Comparison of ENCODE assay signal across 13 cellular contexts in genomic region chr5:77168884-77169254, GRCh38. TPM values are rescaled to one million over a fixed set of nuclear protein-coding genes. Genes with fewer than 3 reads are reported as not detected.
A peak's percentile ranks its signal among the peaks of the same experiment; 100 is the strongest.
DNase-seq lines count a peak whose midpoint lies in the region; ATAC-seq and TF ChIP-seq lines count a peak whose summit lies in the region.
"Had no signal": no experiment of that assay in that cellular context is flagged by ENCODE, and none has a peak within 500 bp of the region (broad histone marks: within the 10 kb centered on the region; RNA-seq: fewer than 3 reads in every experiment).

No MANE protein-coding gene starts in this region.

- POLR2A ChIA-PET in HEK293 (lab: Yijun Ruan, JAX), result interaction anchor here (0.7 kb wide), 1 partner anchor 323 kb away, joined by 3 read pairs; no protein-coding TSS in a partner anchor

- no peaks in the 10 kb centered on the region for H3K9me3 ChIP-seq in HEK293 (ENCODE audit: control insufficient read depth, insufficient read depth, low read depth, low read length)
- no peaks in the 10 kb centered on the region for H3K9me3 ChIP-seq in left lung
- H3K9me3 ChIP-seq: heart right ventricle had no signal

- DNase-seq in A172 (ENCODE audit: low spot score), result peak; percentile 27
- peak; percentile 10 for DNase-seq in amniotic epithelial cell (ENCODE audit: low read depth)
- DNase-seq in left lung, result no peak
- DNase-seq in T-helper 9 cell, result no peak
- no peak for DNase-seq in AG08395 (ENCODE audit: low spot score)
- DNase-seq in GDM1 (lab: John Stamatoyannopoulos, UW), result no peak
- DNase-seq: naive B cell, NCI-H1436 treated with DMSO at 0.1 percent for 48 hours, T-helper 17 cell had no signal

- H3K27ac ChIP-seq in HEK293 (ENCODE audit: extremely low read depth, low read depth, low read length) (0 out of 2 replicates have a peak overlapping the region, but pooled peaks have one; percentile 38), left lung (no peak overlapping the region)
- H3K27ac ChIP-seq: cardiac muscle cell had no signal

- H3K4me3 ChIP-seq in HEK293 (ENCODE audit: low read depth, low read length) (no peak overlapping the region), left lung (no peak overlapping the region)
- H3K4me3 ChIP-seq: cardiac muscle cell, heart right ventricle had no signal

- H3K36me3 ChIP-seq in HEK293 (ENCODE audit: control insufficient read depth in 2 of 2, insufficient read depth in 1 of 2, low read length in 2 of 2), result no peaks in the 10 kb centered on the region
- no peaks in the 10 kb centered on the region for H3K36me3 ChIP-seq in left lung
- H3K36me3 ChIP-seq: cardiac muscle cell, heart right ventricle had no signal

- H3K4me1 ChIP-seq in HEK293 (ENCODE audit: control insufficient read depth, insufficient read depth, low read length) (peaks cover 10% of the 10 kb centered on the region), left lung (peaks cover 4 to 16% of the 10 kb centered on the region in 2 donors)

- CTCF ChIA-PET in HEK293 (lab: Yijun Ruan, JAX), result interaction anchor here (1.1 to 1.4 kb wide), 3 partner anchors 23 to 49 kb away, joined by 3 to 6 read pairs (median 4); no protein-coding TSS in a partner anchor

- TF ChIP-seq CTCF in HEK293 (tag by site-specific recombination; IDR thresholded peaks at IDR 0.05), result no peak
- TF ChIP-seq CTCF in left lung (IDR thresholded peaks at IDR 0.05), result no peak

- H3K27me3 ChIP-seq in left lung, result no peaks in the 10 kb centered on the region
- H3K27me3 ChIP-seq: cardiac muscle cell had no signal

- intact Hi-C loops in left lung (cut with DNase I), result no loop called here

- ATAC-seq in left lung (peak; percentile 42), GM21723 (IDR thresholded peaks at IDR 0.05; ENCODE audit: unreplicated experiment) (no peak)
- ATAC-seq: T-helper 17 cell had no signal

TF ChIP-seq in HEK293, 187 proteins besides CTCF, POLR2A, EP300 and RAD21 (continues in another document):
- TF ChIP-seq ZNF10 (tag by site-specific recombination; IDR thresholded peaks at IDR 0.05), result no peak
- no peak for TF ChIP-seq PRDM4 (tag by site-specific recombination; IDR thresholded peaks at IDR 0.05)
- TF ChIP-seq ZNF510 (tag by site-specific recombination; IDR thresholded peaks at IDR 0.05; ENCODE audit: insufficient replicate concordance), result peak; percentile 48
- TF ChIP-seq ZNF76 (tag by site-specific recombination; IDR thresholded peaks at IDR 0.05; ENCODE audit: borderline replicate concordance, low read depth), result no peak
- no peak for TF ChIP-seq ZNF529 (tag by site-specific recombination; IDR thresholded peaks at IDR 0.05; ENCODE audit: insufficient replicate concordance)
- no peak for TF ChIP-seq PRDM2 (tag by site-specific recombination; IDR thresholded peaks at IDR 0.05; ENCODE audit: borderline replicate concordance)
- TF ChIP-seq ZFHX2 (tag by site-specific recombination; conservative IDR thresholded peaks at IDR 0.05), result no peak
- no peak for TF ChIP-seq ZNF202 (tag by site-specific recombination; IDR thresholded peaks at IDR 0.05; ENCODE audit: borderline replicate concordance)
- TF ChIP-seq ZEB2 (tag by site-specific recombination; IDR thresholded peaks at IDR 0.05), result no peak
- no peak for TF ChIP-seq ZNF560 (tag by site-specific recombination; IDR thresholded peaks at IDR 0.05; ENCODE audit: borderline replicate concordance)
- no peak for TF ChIP-seq ZNF639 (tag by site-specific recombination; IDR thresholded peaks at IDR 0.05)
- peak; percentile 55 for TF ChIP-seq KLF1 (tag by site-specific recombination; IDR thresholded peaks at IDR 0.05)
- TF ChIP-seq ZNF155 (tag by site-specific recombination; IDR thresholded peaks at IDR 0.05), result no peak
- no peak for TF ChIP-seq ZBTB7A (tag by site-specific recombination; IDR thresholded peaks at IDR 0.05; ENCODE audit: low read depth)
- TF ChIP-seq ZNF426 (tag by site-specific recombination; IDR thresholded peaks at IDR 0.05), result no peak
- TF ChIP-seq ZNF785 (tag by site-specific recombination; IDR thresholded peaks at IDR 0.05), result no peak
- no peak for TF ChIP-seq ZNF624 (tag by site-specific recombination; IDR thresholded peaks at IDR 0.05)
- TF ChIP-seq KLF17 (tag by site-specific recombination; IDR thresholded peaks at IDR 0.05), result no peak
- no peak for TF ChIP-seq MYNN (tag by site-specific recombination; IDR thresholded peaks at IDR 0.05; ENCODE audit: borderline replicate concordance)
- no peak for TF ChIP-seq ZNF19 (tag by site-specific recombination; IDR thresholded peaks at IDR 0.05; ENCODE audit: low read depth)
- no peak for TF ChIP-seq OVOL3 (tag by site-specific recombination; IDR thresholded peaks at IDR 0.05)
- TF ChIP-seq KLF10 (tag by site-specific recombination; IDR thresholded peaks at IDR 0.05), result peak; percentile 83

RNA-seq across cellular contexts. Expression of gene PDE8B, which starts 41.6 kb away (rescaled TPM):
- total RNA-seq in A172 (2014; rRNA removed; shearing (Covaris generic)), result 0.05 TPM in 1 of 2 replicates, not detected in the other
- total RNA-seq in left lung, result 1 to 10 TPM; 3.3 to 3.6 TPM

Comparison
In these comparisons a context has a peak if more than half of its experiments do, and no peak if none do; other contexts are left out.
1. DNase-seq: peak in A172 (single experiment) and amniotic epithelial cell (single experiment); none in left lung (0 of 2), T-helper 9 cell (single experiment), AG08395 (single experiment) and GDM1 (single experiment).